In the genomic region with DNA sequence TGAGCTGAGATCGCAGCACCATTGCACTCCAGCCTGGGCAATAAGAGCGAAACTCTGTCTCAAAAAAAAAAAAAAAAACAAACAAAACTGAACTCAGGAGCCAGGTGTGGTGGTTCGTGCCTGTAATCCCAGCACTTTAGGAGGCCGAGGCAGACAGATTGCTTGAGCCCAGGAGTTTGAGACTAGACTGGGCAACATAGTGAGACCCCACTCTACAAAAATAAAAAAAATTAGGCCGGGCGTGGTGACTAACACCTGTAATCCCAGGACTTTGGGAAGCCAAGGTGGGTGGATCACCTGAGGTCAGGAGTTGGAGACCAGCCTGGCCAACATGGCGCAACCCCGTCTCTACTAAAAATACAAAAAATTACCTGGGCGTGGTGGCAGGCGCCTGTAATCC, we compare ENCODE assay signal across 10 cellular contexts. TPM values are rescaled to one million over a fixed set of nuclear protein-coding genes. Genes with fewer than 3 reads are reported as not detected.
"Had no signal": no experiment of that assay in that cellular context is flagged by ENCODE, and none has a peak within 500 bp of the region (broad histone marks: within the 10 kb centered on the region; RNA-seq: fewer than 3 reads in every experiment).

No MANE protein-coding gene starts in this region.

RNA-seq across cellular contexts. Expression of gene FXYD3, which starts 13.7 kb away (rescaled TPM):
- total RNA-seq: SJCRH30, SJSA1, SK-MEL-5 had no signal
- polyA plus RNA-seq: SK-N-SH had no signal

RNA-seq across cellular contexts. Expression of gene LGI4, which starts 32.9 kb away (rescaled TPM):
- total RNA-seq: SJCRH30, SJSA1 had no signal

RNA-seq across cellular contexts. Expression of gene FXYD1, which starts 36.7 kb away (rescaled TPM):
- total RNA-seq: PC-3, PC-9, RPMI7951, SJCRH30, SJSA1, SK-MEL-5 had no signal

RNA-seq across cellular contexts. Expression of gene FXYD7, which starts 41.1 kb away (rescaled TPM):
- total RNA-seq: PC-3, PC-9, Peyer's patch, Right ventricle myocardium inferior, Right ventricle myocardium superior, RPMI7951, SJCRH30, SJSA1, SK-MEL-5 had no signal
